ENCODE assay signal across 8 cellular contexts in the genomic region with DNA sequence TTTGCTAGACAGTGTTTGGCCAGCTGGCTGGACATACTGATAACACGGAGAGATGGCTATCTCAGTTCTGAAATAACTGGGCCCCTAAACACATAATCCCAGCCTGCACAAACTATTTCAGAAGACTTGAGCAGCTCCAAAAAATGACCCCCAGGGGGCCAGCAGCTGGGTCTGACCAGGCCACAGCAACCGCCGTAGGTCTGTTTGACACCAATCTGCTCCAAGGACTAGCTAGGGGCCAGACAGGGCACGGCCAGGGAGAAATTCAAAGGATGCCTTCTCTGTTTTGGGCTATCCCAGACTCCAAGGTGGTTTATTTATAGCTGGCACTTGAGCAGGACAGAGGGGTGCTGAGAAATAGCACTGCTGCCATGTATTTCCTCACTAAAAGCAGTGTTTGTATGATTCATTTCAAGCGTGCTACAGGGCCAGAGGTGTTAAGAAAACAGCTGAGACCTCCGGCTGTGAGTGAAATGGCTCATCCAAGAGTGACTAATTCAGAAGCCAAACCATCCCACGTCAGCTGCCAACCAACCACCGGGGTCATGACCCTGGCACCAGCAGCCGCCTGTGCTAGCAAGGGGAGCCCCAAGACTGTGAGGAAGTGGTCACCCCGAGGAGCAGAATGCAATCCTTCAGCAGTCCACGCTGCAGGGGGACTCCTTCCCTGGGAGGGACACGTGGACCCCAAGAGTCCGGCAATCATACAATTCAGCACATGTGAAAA. TPM values are rescaled to one million over a fixed set of nuclear protein-coding genes. Genes with fewer than 3 reads are reported as not detected.
DNase-seq lines count a peak whose midpoint lies in the region; ATAC-seq, FAIRE-seq and TF ChIP-seq lines count a peak whose summit lies in the region.

No MANE protein-coding gene starts in this region.

- intact Hi-C loops in activated B cell treated with CpG ODN at 0.5 μM for 24 hours (cut with micrococcal nuclease), result loop anchor here (2.0 to 5.0 kb wide), 2 partner anchors 14 to 52 kb away; a partner anchor contains a TSS

- H3K27ac Mint-ChIP-seq in activated B cell treated with CpG ODN at 0.5 μM for 24 hours, result peak overlapping the region; percentile 95

- CTCF ChIA-PET in activated B cell treated with CpG ODN at 0.5 μM for 24 hours (lab: Charles Lee), result interaction anchor here (1.1 to 3.5 kb wide), 3 partner anchors 9 to 52 kb away, joined by 4 to 13 read pairs (median 9); a partner anchor contains a TSS

- no peaks in the 10 kb centered on the region for H3K9me3 Mint-ChIP-seq in activated B cell treated with CpG ODN at 0.5 μM for 24 hours

- H3K4me3 Mint-ChIP-seq in activated B cell treated with CpG ODN at 0.5 μM for 24 hours, result peak overlapping the region; percentile 90

- no peak overlapping the region for H3K9ac ChIP-seq in HUES64 (ENCODE audit: low read depth, low read length)

- H3K4me3 ChIP-seq in HUES64 (ENCODE audit: low read length), result no peak overlapping the region
- H3K4me3 ChIP-seq in bronchial epithelial cell (ENCODE audit: low read depth, low read length), result no peak overlapping the region
- H3K4me3 ChIP-seq in lung, result no peak overlapping the region

- H3K27ac ChIP-seq in HUES64 (ENCODE audit: low read depth, low read length), result peak overlapping the region; percentile 15
- H3K27ac ChIP-seq in lung (ENCODE audit: low read depth in 1 of 2, low read length in 1 of 2), result peak overlapping the region; percentile 69 to 72

- peak; percentile 52 for DNase-seq in COLO829 (ENCODE audit: low spot score)
- DNase-seq in activated B cell treated with CpG ODN at 0.5 μM for 24 hours, result peak; percentile 42
- DNase-seq in bronchial epithelial cell (ENCODE audit: low read depth), result peak; percentile 97
- peak; percentile 66 for DNase-seq in lung (ENCODE audit: low spot score)
- DNase-seq in stimulated activated CD8-positive, alpha-beta memory T cell treated with anti-CD3 and anti-CD28 coated beads, Interleukin-15, amount 100 ng/mL, for 4 hours (ENCODE audit: low read depth in 2 of 2), result peak; percentile 59 to 62
- no peak for DNase-seq in NCI-H510A (lab: John Stamatoyannopoulos, UW)

- 66% methylated on average over 13 of the region's 13 CpGs for WGBS in HUES64
- WGBS in lung, 2 donors, result 51 to 57% methylated on average over 13 of the region's 13 CpGs

- TF ChIP-seq CTCF in activated B cell treated with CpG ODN at 0.5 μM for 24 hours (IDR thresholded peaks at IDR 0.05), result no peak
- no peak for TF ChIP-seq CTCF in bronchial epithelial cell (IDR thresholded peaks at IDR 0.05; ENCODE audit: insufficient read depth, low read length, severe bottlenecking)
- no peak for TF ChIP-seq CTCF in lung (IDR thresholded peaks at IDR 0.05; ENCODE audit: control extremely low read depth, extremely low read depth)

- peak; percentile 51 for ATAC-seq in GM21390 (IDR thresholded peaks at IDR 0.05; ENCODE audit: unreplicated experiment)
- peak; percentile 63 for ATAC-seq in activated B cell treated with CpG ODN at 0.5 μM for 24 hours (ENCODE audit: low read depth)
- peak; percentile 69 for ATAC-seq in lung (ENCODE audit: insufficient read depth, low FRiP score)

- FAIRE-seq in bronchial epithelial cell (lab: Jason Lieb, UNC), result no peak

- peaks cover 33% of the 10 kb centered on the region for H3K36me3 ChIP-seq in HUES64 (ENCODE audit: insufficient read depth, low read length)
- H3K36me3 ChIP-seq in bronchial epithelial cell (ENCODE audit: control insufficient read depth, insufficient read depth, low read length), result peaks cover 1% of the 10 kb centered on the region
- no peaks in the 10 kb centered on the region for H3K36me3 ChIP-seq in lung (ENCODE audit: control insufficient read depth in 2 of 2, insufficient read depth in 2 of 2, low read length in 2 of 2)

- H3K27me3 Mint-ChIP-seq in activated B cell treated with CpG ODN at 0.5 μM for 24 hours, result no peaks in the 10 kb centered on the region

- H3K9me3 ChIP-seq in HUES64 (ENCODE audit: insufficient read depth, low read depth, low read length), result no peaks in the 10 kb centered on the region
- no peaks in the 10 kb centered on the region for H3K9me3 ChIP-seq in lung (ENCODE audit: control insufficient read depth in 2 of 2, insufficient read depth in 1 of 2, low read length in 1 of 2)

- POLR2A ChIA-PET in activated B cell treated with CpG ODN at 0.5 μM for 24 hours (lab: Charles Lee), result interaction anchor here (0.6 to 8.1 kb wide), 7 partner anchors 9 to 169 kb away, joined by 3 to 209 read pairs (median 5); a partner anchor contains a TSS

- H3K27me3 ChIP-seq in HUES64 (ENCODE audit: insufficient read depth, low read length), result no peaks in the 10 kb centered on the region
- no peaks in the 10 kb centered on the region for H3K27me3 ChIP-seq in bronchial epithelial cell (ENCODE audit: control insufficient read depth, insufficient read depth, low read length)
- H3K27me3 ChIP-seq in lung (ENCODE audit: control insufficient read depth, insufficient read depth), result no peaks in the 10 kb centered on the region

- H3K4me1 ChIP-seq in HUES64 (ENCODE audit: insufficient read depth, low read length) (peaks cover 39% of the 10 kb centered on the region), lung (ENCODE audit: control insufficient read depth in 2 of 2, insufficient read depth in 2 of 2, low read length in 2 of 2) (peaks cover 9 to 37% of the 10 kb centered on the region in 2 donors)

- H3K36me3 Mint-ChIP-seq in activated B cell treated with CpG ODN at 0.5 μM for 24 hours (ENCODE audit: low read depth), result peaks cover 54% of the 10 kb centered on the region

- peaks cover 97% of the 10 kb centered on the region for H3K4me1 Mint-ChIP-seq in activated B cell treated with CpG ODN at 0.5 μM for 24 hours

RNA-seq across cellular contexts. Expression of a gene that starts 5.7 kb away (rescaled TPM):
- polyA plus RNA-seq in HUES64 (2013, experiment 1 of 2), result 59.6 TPM
- 53.8 TPM for polyA plus RNA-seq in HUES64 (2013, experiment 2 of 2)
- total RNA-seq in activated B cell treated with CpG ODN at 0.5 μM for 24 hours, result 264 and 281 TPM in 2 replicates
- total RNA-seq in bronchial epithelial cell, result 12.4 and 15.1 TPM in 2 replicates
- total RNA-seq in lung, result 100 to 1,000 TPM in 1 of 2 donors, 10 to 100 TPM in 1; 88.5 to 118 TPM
- 10 to 100 TPM; 29.4 to 39.3 TPM for polyA plus RNA-seq in lung

RNA-seq across cellular contexts. Expression of a gene that starts 51.6 kb away (rescaled TPM):
- polyA plus RNA-seq in HUES64 (2013, experiment 1 of 2), result 8.0 TPM
- 10.0 TPM for polyA plus RNA-seq in HUES64 (2013, experiment 2 of 2)
- total RNA-seq in activated B cell treated with CpG ODN at 0.5 μM for 24 hours (19.3 and 20.2 TPM in 2 replicates), bronchial epithelial cell (7.1 and 9.7 TPM in 2 replicates), lung (10 to 100 TPM; 24.1 to 34.0 TPM)
- 10 to 100 TPM; 14.9 to 16.0 TPM for polyA plus RNA-seq in lung

RNA-seq across cellular contexts. Expression of a gene that starts 52.5 kb away (rescaled TPM):
- 34.3 TPM for polyA plus RNA-seq in HUES64 (2013, experiment 1 of 2)
- 32.1 TPM for polyA plus RNA-seq in HUES64 (2013, experiment 2 of 2)
- 24.9 and 27.5 TPM in 2 replicates for total RNA-seq in activated B cell treated with CpG ODN at 0.5 μM for 24 hours
- total RNA-seq in bronchial epithelial cell, result 20.1 and 27.9 TPM in 2 replicates
- total RNA-seq in lung, result 10 to 100 TPM; 25.2 to 25.7 TPM
- polyA plus RNA-seq in lung, result 10 to 100 TPM; 17.7 to 19.3 TPM

RNA-seq across cellular contexts. Expression of a gene that starts 52.9 kb away (rescaled TPM):
- 62.3 TPM for polyA plus RNA-seq in HUES64 (2013, experiment 1 of 2)
- polyA plus RNA-seq in HUES64 (2013, experiment 2 of 2), result 55.3 TPM
- total RNA-seq in activated B cell treated with CpG ODN at 0.5 μM for 24 hours (47.9 and 52.2 TPM in 2 replicates), bronchial epithelial cell (18.4 and 25.5 TPM in 2 replicates), lung (10 to 100 TPM; 48.8 to 61.4 TPM)
- 10 to 100 TPM in 1 of 2 donors, 1 to 10 TPM in 1; 8.5 to 13.9 TPM for polyA plus RNA-seq in lung
